1 cellular context compared by ENCODE assay signal in the genomic region with DNA sequence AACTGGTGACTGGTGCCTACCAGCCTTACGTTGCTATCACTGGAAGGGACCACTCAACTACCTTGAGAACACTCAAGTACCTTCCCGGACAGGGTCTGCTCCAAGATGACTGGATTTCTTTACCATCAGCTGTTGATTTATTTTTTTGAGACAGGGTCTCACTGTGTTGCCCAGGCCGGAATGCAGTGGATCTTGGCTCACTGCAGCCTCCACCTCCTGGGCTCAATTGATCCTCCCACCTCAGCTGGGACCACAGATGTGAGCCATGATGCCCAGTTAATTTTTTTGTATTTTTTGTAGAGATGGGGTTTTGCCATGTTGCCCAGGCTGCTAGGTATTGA.
TF ChIP-seq lines count a peak whose summit lies in the region.

No MANE protein-coding gene starts in this region.

TF ChIP-seq in GM23338, 12 proteins besides CTCF, POLR2A, EP300 and RAD21 (continued from another document):
- TF ChIP-seq, protein P1, sequence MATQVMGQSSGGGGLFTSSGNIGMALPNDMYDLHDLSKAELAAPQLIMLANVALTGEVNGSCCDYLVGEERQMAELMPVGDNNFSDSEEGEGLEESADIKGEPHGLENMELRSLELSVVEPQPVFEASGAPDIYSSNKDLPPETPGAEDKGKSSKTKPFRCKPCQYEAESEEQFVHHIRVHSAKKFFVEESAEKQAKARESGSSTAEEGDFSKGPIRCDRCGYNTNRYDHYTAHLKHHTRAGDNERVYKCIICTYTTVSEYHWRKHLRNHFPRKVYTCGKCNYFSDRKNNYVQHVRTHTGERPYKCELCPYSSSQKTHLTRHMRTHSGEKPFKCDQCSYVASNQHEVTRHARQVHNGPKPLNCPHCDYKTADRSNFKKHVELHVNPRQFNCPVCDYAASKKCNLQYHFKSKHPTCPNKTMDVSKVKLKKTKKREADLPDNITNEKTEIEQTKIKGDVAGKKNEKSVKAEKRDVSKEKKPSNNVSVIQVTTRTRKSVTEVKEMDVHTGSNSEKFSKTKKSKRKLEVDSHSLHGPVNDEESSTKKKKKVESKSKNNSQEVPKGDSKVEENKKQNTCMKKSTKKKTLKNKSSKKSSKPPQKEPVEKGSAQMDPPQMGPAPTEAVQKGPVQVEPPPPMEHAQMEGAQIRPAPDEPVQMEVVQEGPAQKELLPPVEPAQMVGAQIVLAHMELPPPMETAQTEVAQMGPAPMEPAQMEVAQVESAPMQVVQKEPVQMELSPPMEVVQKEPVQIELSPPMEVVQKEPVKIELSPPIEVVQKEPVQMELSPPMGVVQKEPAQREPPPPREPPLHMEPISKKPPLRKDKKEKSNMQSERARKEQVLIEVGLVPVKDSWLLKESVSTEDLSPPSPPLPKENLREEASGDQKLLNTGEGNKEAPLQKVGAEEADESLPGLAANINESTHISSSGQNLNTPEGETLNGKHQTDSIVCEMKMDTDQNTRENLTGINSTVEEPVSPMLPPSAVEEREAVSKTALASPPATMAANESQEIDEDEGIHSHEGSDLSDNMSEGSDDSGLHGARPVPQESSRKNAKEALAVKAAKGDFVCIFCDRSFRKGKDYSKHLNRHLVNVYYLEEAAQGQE (IDR thresholded peaks at IDR 0.05; ENCODE audit: unreplicated experiment), result no peak
- TF ChIP-seq STAT1 (IDR thresholded peaks at IDR 0.05; ENCODE audit: unreplicated experiment) (no peak), POLR2AphosphoS5 (IDR thresholded peaks at IDR 0.05; ENCODE audit: low read depth) (no peak), CREB1 (CRISPR knock-in tag; IDR thresholded peaks at IDR 0.05; ENCODE audit: low read depth) (no peak), EZH2 (IDR thresholded peaks at IDR 0.05; ENCODE audit: low read depth, unreplicated experiment) (no peak)
- TF ChIP-seq, protein P2, sequence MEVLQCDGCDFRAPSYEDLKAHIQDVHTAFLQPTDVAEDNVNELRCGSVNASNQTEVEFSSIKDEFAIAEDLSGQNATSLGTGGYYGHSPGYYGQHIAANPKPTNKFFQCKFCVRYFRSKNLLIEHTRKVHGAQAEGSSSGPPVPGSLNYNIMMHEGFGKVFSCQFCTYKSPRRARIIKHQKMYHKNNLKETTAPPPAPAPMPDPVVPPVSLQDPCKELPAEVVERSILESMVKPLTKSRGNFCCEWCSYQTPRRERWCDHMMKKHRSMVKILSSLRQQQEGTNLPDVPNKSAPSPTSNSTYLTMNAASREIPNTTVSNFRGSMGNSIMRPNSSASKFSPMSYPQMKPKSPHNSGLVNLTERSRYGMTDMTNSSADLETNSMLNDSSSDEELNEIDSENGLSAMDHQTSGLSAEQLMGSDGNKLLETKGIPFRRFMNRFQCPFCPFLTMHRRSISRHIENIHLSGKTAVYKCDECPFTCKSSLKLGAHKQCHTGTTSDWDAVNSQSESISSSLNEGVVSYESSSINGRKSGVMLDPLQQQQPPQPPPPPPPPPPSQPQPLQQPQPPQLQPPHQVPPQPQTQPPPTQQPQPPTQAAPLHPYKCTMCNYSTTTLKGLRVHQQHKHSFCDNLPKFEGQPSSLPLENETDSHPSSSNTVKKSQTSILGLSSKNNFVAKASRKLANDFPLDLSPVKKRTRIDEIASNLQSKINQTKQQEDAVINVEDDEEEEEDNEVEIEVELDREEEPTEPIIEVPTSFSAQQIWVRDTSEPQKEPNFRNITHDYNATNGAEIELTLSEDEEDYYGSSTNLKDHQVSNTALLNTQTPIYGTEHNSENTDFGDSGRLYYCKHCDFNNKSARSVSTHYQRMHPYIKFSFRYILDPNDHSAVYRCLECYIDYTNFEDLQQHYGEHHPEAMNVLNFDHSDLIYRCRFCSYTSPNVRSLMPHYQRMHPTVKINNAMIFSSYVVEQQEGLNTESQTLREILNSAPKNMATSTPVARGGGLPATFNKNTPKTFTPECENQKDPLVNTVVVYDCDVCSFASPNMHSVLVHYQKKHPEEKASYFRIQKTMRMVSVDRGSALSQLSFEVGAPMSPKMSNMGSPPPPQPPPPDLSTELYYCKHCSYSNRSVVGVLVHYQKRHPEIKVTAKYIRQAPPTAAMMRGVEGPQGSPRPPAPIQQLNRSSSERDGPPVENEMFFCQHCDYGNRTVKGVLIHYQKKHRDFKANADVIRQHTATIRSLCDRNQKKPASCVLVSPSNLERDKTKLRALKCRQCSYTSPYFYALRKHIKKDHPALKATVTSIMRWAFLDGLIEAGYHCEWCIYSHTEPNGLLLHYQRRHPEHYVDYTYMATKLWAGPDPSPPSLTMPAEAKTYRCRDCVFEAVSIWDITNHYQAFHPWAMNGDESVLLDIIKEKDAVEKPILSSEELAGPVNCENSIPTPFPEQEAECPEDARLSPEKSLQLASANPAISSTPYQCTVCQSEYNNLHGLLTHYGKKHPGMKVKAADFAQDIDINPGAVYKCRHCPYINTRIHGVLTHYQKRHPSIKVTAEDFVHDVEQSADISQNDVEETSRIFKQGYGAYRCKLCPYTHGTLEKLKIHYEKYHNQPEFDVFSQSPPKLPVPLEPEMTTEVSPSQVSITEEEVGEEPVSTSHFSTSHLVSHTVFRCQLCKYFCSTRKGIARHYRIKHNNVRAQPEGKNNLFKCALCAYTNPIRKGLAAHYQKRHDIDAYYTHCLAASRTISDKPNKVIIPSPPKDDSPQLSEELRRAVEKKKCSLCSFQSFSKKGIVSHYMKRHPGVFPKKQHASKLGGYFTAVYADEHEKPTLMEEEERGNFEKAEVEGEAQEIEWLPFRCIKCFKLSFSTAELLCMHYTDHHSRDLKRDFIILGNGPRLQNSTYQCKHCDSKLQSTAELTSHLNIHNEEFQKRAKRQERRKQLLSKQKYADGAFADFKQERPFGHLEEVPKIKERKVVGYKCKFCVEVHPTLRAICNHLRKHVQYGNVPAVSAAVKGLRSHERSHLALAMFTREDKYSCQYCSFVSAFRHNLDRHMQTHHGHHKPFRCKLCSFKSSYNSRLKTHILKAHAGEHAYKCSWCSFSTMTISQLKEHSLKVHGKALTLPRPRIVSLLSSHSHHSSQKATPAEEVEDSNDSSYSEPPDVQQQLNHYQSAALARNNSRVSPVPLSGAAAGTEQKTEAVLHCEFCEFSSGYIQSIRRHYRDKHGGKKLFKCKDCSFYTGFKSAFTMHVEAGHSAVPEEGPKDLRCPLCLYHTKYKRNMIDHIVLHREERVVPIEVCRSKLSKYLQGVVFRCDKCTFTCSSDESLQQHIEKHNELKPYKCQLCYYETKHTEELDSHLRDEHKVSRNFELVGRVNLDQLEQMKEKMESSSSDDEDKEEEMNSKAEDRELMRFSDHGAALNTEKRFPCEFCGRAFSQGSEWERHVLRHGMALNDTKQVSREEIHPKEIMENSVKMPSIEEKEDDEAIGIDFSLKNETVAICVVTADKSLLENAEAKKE (CRISPR knock-in tag; IDR thresholded peaks at IDR 0.05), result no peak
- TF ChIP-seq, protein P3, sequence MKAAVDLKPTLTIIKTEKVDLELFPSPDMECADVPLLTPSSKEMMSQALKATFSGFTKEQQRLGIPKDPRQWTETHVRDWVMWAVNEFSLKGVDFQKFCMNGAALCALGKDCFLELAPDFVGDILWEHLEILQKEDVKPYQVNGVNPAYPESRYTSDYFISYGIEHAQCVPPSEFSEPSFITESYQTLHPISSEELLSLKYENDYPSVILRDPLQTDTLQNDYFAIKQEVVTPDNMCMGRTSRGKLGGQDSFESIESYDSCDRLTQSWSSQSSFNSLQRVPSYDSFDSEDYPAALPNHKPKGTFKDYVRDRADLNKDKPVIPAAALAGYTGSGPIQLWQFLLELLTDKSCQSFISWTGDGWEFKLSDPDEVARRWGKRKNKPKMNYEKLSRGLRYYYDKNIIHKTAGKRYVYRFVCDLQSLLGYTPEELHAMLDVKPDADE (IDR thresholded peaks at IDR 0.05), result no peak
TF ChIP-seq in GM23338: peak in this region for 0.
